ENCODE assay signal across 29 cellular contexts in genomic region chr2:164593959-164594358, GRCh38. TPM values are rescaled to one million over a fixed set of nuclear protein-coding genes. Genes with fewer than 3 reads are reported as not detected.
"Had no signal": no experiment of that assay in that cellular context is flagged by ENCODE, and none has a peak within 500 bp of the region (broad histone marks: within the 10 kb centered on the region; RNA-seq: fewer than 3 reads in every experiment).

No MANE protein-coding gene starts in this region.

- H3K36me3 Mint-ChIP-seq: stimulated activated effector memory CD8-positive, alpha-beta T cell treated with anti-CD3 and anti-CD28 coated beads, Interleukin-12 subunit alpha, Interleukin-12 subunit beta, amount 100 ng/mL, for 72 hours had no signal

- H3K9me3 Mint-ChIP-seq: activated CD4-positive, alpha-beta T cell treated with anti-CD3 and anti-CD28 coated beads, Interleukin-2, amount 10 ng/mL, durations not matched to agents 7 days and 5 days; type B pancreatic cell had no signal

- H3K27ac ChIP-seq: breast epithelium, epithelial cell of prostate, esophagus squamous epithelium, gastrocnemius medialis, left ventricle myocardium inferior, skin epidermis, uterus had no signal

- H3K9me3 ChIP-seq: gastrocnemius medialis, left ventricle myocardium inferior, mucosa of descending colon, uterus had no signal

- H3K4me1 Mint-ChIP-seq: activated CD4-positive, alpha-beta memory T cell treated with anti-CD3 and anti-CD28 coated beads, Interleukin-2, amount 10 ng/mL, durations not matched to agents 7 days and 5 days; activated CD4-positive, alpha-beta T cell treated with anti-CD3 and anti-CD28 coated beads, Interleukin-2, amount 10 ng/mL, durations not matched to agents 7 days and 5 days; activated T-helper 17 cell treated with anti-CD3 and anti-CD28 coated beads, Interleukin-2, amount 50 U/mL, for 72 hours; stimulated activated effector memory CD8-positive, alpha-beta T cell treated with anti-CD3 and anti-CD28 coated beads, Interleukin-12 subunit alpha, Interleukin-12 subunit beta, amount 100 ng/mL, for 72 hours had no signal

- H3K4me3 Mint-ChIP-seq: activated CD4-positive, alpha-beta memory T cell treated with anti-CD3 and anti-CD28 coated beads, Interleukin-2, amount 10 ng/mL, durations not matched to agents 7 days and 5 days; activated CD4-positive, alpha-beta T cell treated with anti-CD3 and anti-CD28 coated beads, Interleukin-2, amount 10 ng/mL, durations not matched to agents 7 days and 5 days; activated T-cell treated with anti-CD3 and anti-CD28 coated beads, Interleukin-2, amount 50 U/mL, for 4 hours; activated T-helper 17 cell treated with anti-CD3 and anti-CD28 coated beads, Interleukin-2, amount 50 U/mL, for 72 hours; natural killer cell treated with Interleukin-12 subunit alpha and Interleukin-12 subunit beta and Interleukin-15 and Interleukin-18, amount 100 ng/mL, for 72 hours; stimulated activated effector memory CD8-positive, alpha-beta T cell treated with anti-CD3 and anti-CD28 coated beads, Interleukin-12 subunit alpha, Interleukin-12 subunit beta, amount 100 ng/mL, for 72 hours; stimulated activated naive CD8-positive, alpha-beta T cell treated with anti-CD3 and anti-CD28 coated beads, Interleukin-15, Interleukin-2, amounts not matched to agents 100 ng/mL and 50 ng/mL, for 24 hours; type B pancreatic cell had no signal

- H3K36me3 ChIP-seq: breast epithelium, esophagus squamous epithelium, gastrocnemius medialis, left ventricle myocardium inferior, uterus had no signal

- DNase-seq: activated CD4-positive, alpha-beta memory T cell treated with anti-CD3 and anti-CD28 coated beads, Interleukin-2, amount 10 ng/mL, durations not matched to agents 7 days and 5 days; activated CD4-positive, alpha-beta T cell treated with anti-CD3 and anti-CD28 coated beads for 1 hour; activated CD4-positive, alpha-beta T cell treated with anti-CD3 and anti-CD28 coated beads, Interleukin-2, amount 10 ng/mL, durations not matched to agents 7 days and 5 days; activated CD8-positive, alpha-beta memory T cell treated with anti-CD3 and anti-CD28 coated beads, Interleukin-2, amount 50 U/mL, for 48 hours; activated gamma-delta T cell treated with Interleukin-2 at 50 U/mL for 16 hours; activated naive CD4-positive, alpha-beta T cell treated with anti-CD3 and anti-CD28 coated beads, Interleukin-2, amount 50 U/mL, for 16 hours; activated T-cell treated with anti-CD3 and anti-CD28 coated beads, Interleukin-2, amount 50 U/mL, for 4 hours; amygdala; central memory CD4-positive, alpha-beta T cell; dermis blood vessel endothelial cell; effector CD4-positive, alpha-beta T cell; esophagus squamous epithelium; gastrocnemius medialis; glutamatergic neuron; islet precursor cell; left ventricle myocardium inferior; mucosa of descending colon; posterior cingulate gyrus; stimulated activated CD4-positive, alpha-beta T cell treated with anti-CD3 and anti-CD28 coated beads, Interleukin-4, amount 100 ng/mL, for 24 hours; uterus had no signal

- H3K27me3 ChIP-seq: breast epithelium, esophagus squamous epithelium, gastrocnemius medialis, uterus had no signal

- H3K4me1 ChIP-seq: breast epithelium, esophagus squamous epithelium, gastrocnemius medialis, uterus had no signal

- H3K27me3 Mint-ChIP-seq: activated CD4-positive, alpha-beta memory T cell treated with anti-CD3 and anti-CD28 coated beads, Interleukin-2, amount 10 ng/mL, durations not matched to agents 7 days and 5 days; activated T-helper 17 cell treated with anti-CD3 and anti-CD28 coated beads, Interleukin-2, amount 50 U/mL, for 72 hours; stimulated activated naive CD8-positive, alpha-beta T cell treated with anti-CD3 and anti-CD28 coated beads, Interleukin-15, Interleukin-2, amounts not matched to agents 100 ng/mL and 50 ng/mL, for 24 hours; type B pancreatic cell had no signal

- H3K4me3 ChIP-seq: breast epithelium, esophagus squamous epithelium, gastrocnemius medialis, left ventricle myocardium inferior, lung, mucosa of descending colon, skin epidermis, uterus had no signal

- H3K27ac Mint-ChIP-seq: activated CD4-positive, alpha-beta memory T cell treated with anti-CD3 and anti-CD28 coated beads, Interleukin-2, amount 10 ng/mL, durations not matched to agents 7 days and 5 days; activated CD4-positive, alpha-beta T cell treated with anti-CD3 and anti-CD28 coated beads, Interleukin-2, amount 10 ng/mL, durations not matched to agents 7 days and 5 days; activated T-helper 17 cell treated with anti-CD3 and anti-CD28 coated beads, Interleukin-2, amount 50 U/mL, for 72 hours; natural killer cell treated with Interleukin-12 subunit alpha and Interleukin-12 subunit beta and Interleukin-15 and Interleukin-18, amount 100 ng/mL, for 72 hours; stimulated activated effector memory CD8-positive, alpha-beta T cell treated with anti-CD3 and anti-CD28 coated beads, Interleukin-12 subunit alpha, Interleukin-12 subunit beta, amount 100 ng/mL, for 72 hours; stimulated activated naive CD8-positive, alpha-beta T cell treated with anti-CD3 and anti-CD28 coated beads, Interleukin-15, Interleukin-2, amounts not matched to agents 100 ng/mL and 50 ng/mL, for 24 hours; type B pancreatic cell had no signal

RNA-seq across cellular contexts. Expression of gene GRB14, which starts 27.3 kb away (rescaled TPM):
- total RNA-seq: activated CD4-positive, alpha-beta memory T cell treated with anti-CD3 and anti-CD28 coated beads, Interleukin-2, amount 10 ng/mL, durations not matched to agents 7 days and 5 days; activated CD4-positive, alpha-beta T cell treated with anti-CD3 and anti-CD28 coated beads, Interleukin-2, amount 10 ng/mL, durations not matched to agents 7 days and 5 days; activated T-helper 17 cell treated with anti-CD3 and anti-CD28 coated beads, Interleukin-2, amount 50 U/mL, for 72 hours; natural killer cell treated with Interleukin-12 subunit alpha and Interleukin-12 subunit beta and Interleukin-15 and Interleukin-18, amount 100 ng/mL, for 72 hours had no signal
